In genomic region chr1:43566382-43567035, GRCh38 we compare ENCODE assay signal across 10 cellular contexts. TPM values are rescaled to one million over a fixed set of nuclear protein-coding genes. Genes with fewer than 3 reads are reported as not detected.
DNase-seq lines count a peak whose midpoint lies in the region; ATAC-seq and TF ChIP-seq lines count a peak whose summit lies in the region.
"Had no signal": no experiment of that assay in that cellular context is flagged by ENCODE, and none has a peak within 500 bp of the region (broad histone marks: within the 10 kb centered on the region; RNA-seq: fewer than 3 reads in every experiment).

No MANE protein-coding gene starts in this region.

- POLR2A ChIA-PET in activated CD4-positive, alpha-beta T cell treated with anti-CD3 and anti-CD28 coated beads, Interleukin-2, amount 10 ng/mL, durations not matched to agents 7 days and 5 days (lab: Charles Lee): no interaction called here

- DNase-seq in activated CD4-positive, alpha-beta T cell treated with anti-CD3 and anti-CD28 coated beads, Interleukin-2, amount 10 ng/mL, durations not matched to agents 7 days and 5 days: no peak
- no peak for DNase-seq in activated CD4-positive, alpha-beta T cell treated with anti-CD3 and anti-CD28 coated beads for 1 hour
- DNase-seq in left kidney (ENCODE audit: low read depth, low spot score) (peak; percentile 21), superior temporal gyrus (ENCODE audit: extremely low spot score) (peak; percentile 29), GM03348 (ENCODE audit: low spot score) (no peak), smooth muscle cell (lab: John Stamatoyannopoulos, UW; ENCODE audit: unreplicated experiment) (no peak)
- no peak for DNase-seq in stimulated activated CD4-positive, alpha-beta T cell treated with anti-CD3 and anti-CD28 coated beads, Interleukin-2, amount 100 ng/mL, for 24 hours
- DNase-seq: SIG-M5 had no signal

- CTCF ChIA-PET in activated CD4-positive, alpha-beta T cell treated with anti-CD3 and anti-CD28 coated beads, Interleukin-2, amount 10 ng/mL, durations not matched to agents 7 days and 5 days (lab: Charles Lee): no interaction called here

- H3K9ac ChIP-seq in smooth muscle cell (ENCODE audit: low read depth): no peak overlapping the region

- no peaks in the 10 kb centered on the region for H3K36me3 ChIP-seq in smooth muscle cell (ENCODE audit: low read depth)
- H3K36me3 ChIP-seq: uterus had no signal

- ATAC-seq in activated T-helper 17 cell treated with anti-CD3 and anti-CD28 coated beads, Interleukin-2, amount 50 U/mL, for 72 hours (replicated peaks): no peak

- peaks cover 13% of the 10 kb centered on the region for H3K4me1 ChIP-seq in smooth muscle cell (ENCODE audit: low read depth)

- no peak overlapping the region for H2AFZ ChIP-seq in smooth muscle cell (ENCODE audit: low read depth)

- H3K79me2 ChIP-seq in smooth muscle cell (ENCODE audit: low read depth): no peaks in the 10 kb centered on the region

- peaks cover 13% of the 10 kb centered on the region for H3F3A ChIP-seq in smooth muscle cell (ENCODE audit: low read depth)

- H3K4me2 ChIP-seq in smooth muscle cell: no peak overlapping the region

- no peaks in the 10 kb centered on the region for H3K27me3 ChIP-seq in smooth muscle cell (ENCODE audit: low read depth)
- H3K27me3 ChIP-seq: uterus had no signal

- H3K36me3 Mint-ChIP-seq in activated CD4-positive, alpha-beta T cell treated with anti-CD3 and anti-CD28 coated beads, Interleukin-2, amount 10 ng/mL, durations not matched to agents 7 days and 5 days (ENCODE audit: low read depth): no peaks in the 10 kb centered on the region
- no peaks in the 10 kb centered on the region for H3K36me3 Mint-ChIP-seq in activated T-helper 17 cell treated with anti-CD3 and anti-CD28 coated beads, Interleukin-2, amount 50 U/mL, for 72 hours (ENCODE audit: low read depth)

- TF ChIP-seq CTCF in smooth muscle cell (IDR thresholded peaks at IDR 0.05; ENCODE audit: borderline replicate concordance, insufficient read depth, poor library complexity, severe bottlenecking): no peak

- no peaks in the 10 kb centered on the region for H3K9me3 Mint-ChIP-seq in activated CD4-positive, alpha-beta T cell treated with anti-CD3 and anti-CD28 coated beads, Interleukin-2, amount 10 ng/mL, durations not matched to agents 7 days and 5 days
- H3K9me3 Mint-ChIP-seq in activated T-helper 17 cell treated with anti-CD3 and anti-CD28 coated beads, Interleukin-2, amount 50 U/mL, for 72 hours: no peaks in the 10 kb centered on the region

- H3K4me3 Mint-ChIP-seq in activated CD4-positive, alpha-beta T cell treated with anti-CD3 and anti-CD28 coated beads, Interleukin-2, amount 10 ng/mL, durations not matched to agents 7 days and 5 days: peak overlapping the region; percentile 60
- H3K4me3 Mint-ChIP-seq in activated T-helper 17 cell treated with anti-CD3 and anti-CD28 coated beads, Interleukin-2, amount 50 U/mL, for 72 hours: peak overlapping the region; percentile 78

- H3K27ac ChIP-seq in smooth muscle cell (ENCODE audit: low read depth): no peak overlapping the region
- H3K27ac ChIP-seq: uterus had no signal

- peaks cover 9% of the 10 kb centered on the region for H3K4me1 Mint-ChIP-seq in activated CD4-positive, alpha-beta T cell treated with anti-CD3 and anti-CD28 coated beads, Interleukin-2, amount 10 ng/mL, durations not matched to agents 7 days and 5 days
- no peaks in the 10 kb centered on the region for H3K4me1 Mint-ChIP-seq in activated T-helper 17 cell treated with anti-CD3 and anti-CD28 coated beads, Interleukin-2, amount 50 U/mL, for 72 hours

- H4K20me1 ChIP-seq in smooth muscle cell (ENCODE audit: low read depth): peaks cover 8% of the 10 kb centered on the region

- H3K4me3 ChIP-seq in smooth muscle cell: no peak overlapping the region

- 98% methylated on average over 16 of the region's 16 CpGs for WGBS in smooth muscle cell (ENCODE audit: low lambda C conversion rate)

- H3K9me3 ChIP-seq in smooth muscle cell (replicated peaks; ENCODE audit: low read depth): no peaks in the 10 kb centered on the region
- H3K9me3 ChIP-seq: uterus had no signal

- H3K27ac Mint-ChIP-seq in activated CD4-positive, alpha-beta T cell treated with anti-CD3 and anti-CD28 coated beads, Interleukin-2, amount 10 ng/mL, durations not matched to agents 7 days and 5 days: no peak overlapping the region
- H3K27ac Mint-ChIP-seq in activated T-helper 17 cell treated with anti-CD3 and anti-CD28 coated beads, Interleukin-2, amount 50 U/mL, for 72 hours: peak overlapping the region; percentile 78

- H3K27me3 Mint-ChIP-seq in activated CD4-positive, alpha-beta T cell treated with anti-CD3 and anti-CD28 coated beads, Interleukin-2, amount 10 ng/mL, durations not matched to agents 7 days and 5 days: no peaks in the 10 kb centered on the region
- no peaks in the 10 kb centered on the region for H3K27me3 Mint-ChIP-seq in activated T-helper 17 cell treated with anti-CD3 and anti-CD28 coated beads, Interleukin-2, amount 50 U/mL, for 72 hours

RNA-seq across cellular contexts. Expression of gene PTPRF, which starts 35.8 kb away (rescaled TPM):
- under 1 TPM; 0.37 to 0.42 TPM for total RNA-seq in activated CD4-positive, alpha-beta T cell treated with anti-CD3 and anti-CD28 coated beads, Interleukin-2, amount 10 ng/mL, durations not matched to agents 7 days and 5 days
- total RNA-seq in activated T-helper 17 cell treated with anti-CD3 and anti-CD28 coated beads, Interleukin-2, amount 50 U/mL, for 72 hours: 10 to 100 TPM in 1 of 2 donors, 1 to 10 TPM in 1; 6.3 to 30.7 TPM
- 51.5 and 71.0 TPM in 2 replicates for total RNA-seq in smooth muscle cell
- polyA plus RNA-seq in smooth muscle cell: 39.9 and 69.9 TPM in 2 replicates

Comparison
In these comparisons a context has a peak if more than half of its experiments do, and no peak if none do; other contexts are left out.
1. DNase-seq: peak in left kidney (single experiment) and superior temporal gyrus (single experiment); none in activated CD4-positive, alpha-beta T cell treated with anti-CD3 and anti-CD28 coated beads, Interleukin-2, amount 10 ng/mL, durations not matched to agents 7 days and 5 days (single experiment), activated CD4-positive, alpha-beta T cell treated with anti-CD3 and anti-CD28 coated beads for 1 hour (single experiment), stimulated activated CD4-positive, alpha-beta T cell treated with anti-CD3 and anti-CD28 coated beads, Interleukin-2, amount 100 ng/mL, for 24 hours (0 of 2), GM03348 (single experiment) and smooth muscle cell (single experiment).
2. RNA of gene PTPRF, which starts 35.8 kb away (total RNA-seq): 51.5 to 71.0 TPM in smooth muscle cell and 6.3 to 30.7 TPM in activated T-helper 17 cell treated with anti-CD3 and anti-CD28 coated beads, Interleukin-2, amount 50 U/mL, for 72 hours; 0.37 to 0.42 TPM in activated CD4-positive, alpha-beta T cell treated with anti-CD3 and anti-CD28 coated beads, Interleukin-2, amount 10 ng/mL, durations not matched to agents 7 days and 5 days; every median in the first group is over 4 times any median in the second.